ENCODE assay signal across 10 cellular contexts in genomic region chr2:187403568-187404260, GRCh38. TPM values are rescaled to one million over a fixed set of nuclear protein-coding genes. Genes with fewer than 3 reads are reported as not detected.
DNase-seq lines count a peak whose midpoint lies in the region; ATAC-seq and TF ChIP-seq lines count a peak whose summit lies in the region.
"Had no signal": no experiment of that assay in that cellular context is flagged by ENCODE, and none has a peak within 500 bp of the region (broad histone marks: within the 10 kb centered on the region; RNA-seq: fewer than 3 reads in every experiment).

No MANE protein-coding gene starts in this region.

- no peak overlapping the region for H3K9ac ChIP-seq in IMR-90 (ENCODE audit: low read depth, low read length)

- POLR2A ChIA-PET in IMR-90 (lab: Charles Lee; ENCODE audit: unreplicated experiment): no interaction called here

- no peak for TF ChIP-seq RAD21 in IMR-90 (IDR thresholded peaks at IDR 0.05; ENCODE audit: low read length)

- no peak overlapping the region for H4K5ac ChIP-seq in IMR-90 (ENCODE audit: low read depth, low read length)

- no peaks in the 10 kb centered on the region for H3K9me1 ChIP-seq in IMR-90 (ENCODE audit: insufficient read depth, low read length)

- TF ChIP-seq CTCF in IMR-90 (conservative IDR thresholded peaks at IDR 0.05; ENCODE audit: low read depth, low read length): no peak

- no peaks in the 10 kb centered on the region for H3K4me1 ChIP-seq in IMR-90 (ENCODE audit: control insufficient read depth, insufficient read depth, low read length)

- no peak overlapping the region for H2BK5ac ChIP-seq in IMR-90 (ENCODE audit: low read depth, low read length, poor library complexity, severe bottlenecking)

- dilution Hi-C loops in IMR-90 (cut with HindIII; ENCODE audit: low sequenced_read_pairs, unreplicated experiment): no loop called here

- no peaks in the 10 kb centered on the region for H3K36me3 ChIP-seq in IMR-90 (ENCODE audit: control insufficient read depth, insufficient read depth, low read length)

- H3K18ac ChIP-seq in IMR-90 (ENCODE audit: low read depth, low read length): no peak overlapping the region

- in situ Hi-C loops in IMR-90 (cut with MboI; ENCODE audit: low sequenced_read_pairs): no loop called here

- no peak overlapping the region for H3K4me3 ChIP-seq in IMR-90 (ENCODE audit: insufficient read depth, low read depth, low read length)

- no peak for DNase-seq in IMR-90
- DNase-seq in glomerular endothelial cell (ENCODE audit: extremely low read depth, low read depth, low spot score): peak; percentile 77
- peak; percentile 96 for DNase-seq in renal cortical epithelial cell (ENCODE audit: low read depth)
- DNase-seq in NCI-H146 (lab: John Stamatoyannopoulos, UW): no peak
- DNase-seq in activated CD4-positive, alpha-beta T cell treated with anti-CD3 and anti-CD28 coated beads for 48 hours: no peak
- DNase-seq: DMS153, nephron progenitor cell had no signal

- no peak overlapping the region for H2AFZ ChIP-seq in IMR-90 (replicated peaks; ENCODE audit: low read length, poor library complexity)

- no peak overlapping the region for H2BK15ac ChIP-seq in IMR-90 (ENCODE audit: low read depth, low read length)

- H3K4ac ChIP-seq in IMR-90 (ENCODE audit: low read depth, low read length): no peak overlapping the region

- H3K56ac ChIP-seq in IMR-90 (ENCODE audit: extremely low read depth, insufficient read depth, low read length): no peak overlapping the region

- no peak overlapping the region for H2BK120ac ChIP-seq in IMR-90 (ENCODE audit: low read depth, low read length)

- CTCF ChIA-PET in IMR-90 (lab: Yijun Ruan, JAX): no interaction called here

- WGBS in IMR-90 (ENCODE audit: extremely low coverage in 2 of 2, insufficient read length in 1 of 2), 2 experiments: no CpG with 5 or more reads among the region's 6 CpGs

- intact Hi-C loops in IMR-90 (cut with micrococcal nuclease): no loop called here

- BruUV-seq in IMR-90 (replicated peaks; lab: Mats Ljungman, UMichigan): no TSS peak

- H3K14ac ChIP-seq in IMR-90 (replicated peaks; ENCODE audit: low read depth, low read length): no peak overlapping the region

- H3K23ac ChIP-seq in IMR-90 (ENCODE audit: low read depth, low read length): no peak overlapping the region

- no peak overlapping the region for H2AK9ac ChIP-seq in IMR-90 (replicated peaks; ENCODE audit: low read depth, low read length, poor library complexity)

- no peaks in the 10 kb centered on the region; the same call in 1 of the 2 replicates for H3K27me3 ChIP-seq in IMR-90 (ENCODE audit: control insufficient read depth, insufficient read depth, low read length)

- no peak overlapping the region for H4K91ac ChIP-seq in IMR-90 (ENCODE audit: insufficient read depth, low read depth, low read length)

- no peak overlapping the region for H3K27ac ChIP-seq in IMR-90 (ENCODE audit: insufficient read depth, low read length)

- no peaks in the 10 kb centered on the region for H4K20me1 ChIP-seq in IMR-90 (ENCODE audit: insufficient read depth, low read length)

- H3K4me2 ChIP-seq in IMR-90 (ENCODE audit: low read depth, low read length): no peak overlapping the region

- ATAC-seq in GM18870 (IDR thresholded peaks at IDR 0.05; ENCODE audit: unreplicated experiment): peak; percentile 82
- ATAC-seq in IMR-90 (ENCODE audit: low read depth): no peak
- no peak for ATAC-seq in HG02571 (IDR thresholded peaks at IDR 0.05; ENCODE audit: unreplicated experiment)
- no peak for ATAC-seq in GM19324 (IDR thresholded peaks at IDR 0.05; ENCODE audit: low FRiP score, unreplicated experiment)

- TF ChIP-seq POLR2A in IMR-90 (IDR thresholded peaks at IDR 0.05; ENCODE audit: low read depth, low read length): no peak

- H3K9me3 ChIP-seq in IMR-90 (ENCODE audit: control insufficient read depth, insufficient read depth, low read length): no peaks in the 10 kb centered on the region

- no peak overlapping the region for H2BK20ac ChIP-seq in IMR-90 (ENCODE audit: low read depth, low read length)

- no peaks in the 10 kb centered on the region for H3K79me1 ChIP-seq in IMR-90 (ENCODE audit: low read depth in 1 of 2, low read length in 2 of 2)

- H4K8ac ChIP-seq in IMR-90 (ENCODE audit: low read depth in 2 of 2, low read length in 2 of 2): no peak overlapping the region

- no peak overlapping the region for H2AK5ac ChIP-seq in IMR-90 (ENCODE audit: low read depth, low read length)

TF ChIP-seq in IMR-90, 13 proteins besides CTCF, POLR2A, EP300 and RAD21:
- TF ChIP-seq NFE2L2 (IDR thresholded peaks at IDR 0.05; ENCODE audit: low read depth, low read length) (peak; percentile 32; the same call in 1 of the 2 replicates), MAFK (IDR thresholded peaks at IDR 0.05; ENCODE audit: low read depth, low read length) (no peak)

RNA-seq across cellular contexts. Expression of gene CALCRL, which starts 44.3 kb away (rescaled TPM):
- 2.5 and 3.0 TPM in 2 replicates for total RNA-seq in IMR-90 (2012; rRNA removed)
- 0.65 and 0.66 TPM in 2 replicates for polyA plus RNA-seq in IMR-90 (2012; rRNA removed)
- polyA plus RNA-seq in IMR-90 (2012; cell fraction: cytosol; rRNA removed): 0.25 and 0.27 TPM in 2 replicates
- polyA plus RNA-seq in IMR-90 (2012; cell fraction: nucleus; rRNA removed; ENCODE audit: low replicate concordance): 0.12 and 0.66 TPM in 2 replicates
- 116 and 137 TPM in 2 replicates for total RNA-seq in glomerular endothelial cell
- total RNA-seq in renal cortical epithelial cell: 5.4 and 41.2 TPM in 2 replicates

Comparison
In these comparisons a context has a peak if more than half of its experiments do, and no peak if none do; other contexts are left out.
1. DNase-seq: peak in glomerular endothelial cell (single experiment) and renal cortical epithelial cell (single experiment); none in IMR-90 (single experiment), NCI-H146 (single experiment) and activated CD4-positive, alpha-beta T cell treated with anti-CD3 and anti-CD28 coated beads for 48 hours (single experiment).